In genomic region chr3:197626404-197627159, GRCh38 we compare ENCODE assay signal across 8 cellular contexts.
A peak's percentile ranks its signal among the peaks of the same experiment; 100 is the strongest.
DNase-seq lines count a peak whose midpoint lies in the region; ATAC-seq and TF ChIP-seq lines count a peak whose summit lies in the region.
"Not testable (repeated sequence)": the region's sequence is repeated elsewhere in the genome, so short reads cannot be mapped to it uniquely, and the experiment has no call there.

No MANE protein-coding gene starts in this region.

- in situ Hi-C loops in GM23248 (cut with MboI); IMR-90 (cut with MboI; ENCODE audit: low sequenced_read_pairs): not testable (repeated sequence)

- H3K23ac ChIP-seq in IMR-90 (ENCODE audit: low read depth, low read length) = not testable (repeated sequence)

- not testable (repeated sequence) for H4K8ac ChIP-seq in IMR-90 (ENCODE audit: low read depth in 2 of 2, low read length in 2 of 2)

- H2AK9ac ChIP-seq in IMR-90 (replicated peaks; ENCODE audit: low read depth, low read length, poor library complexity) = not testable (repeated sequence)

- not testable (repeated sequence) for H3K9me3 Mint-ChIP-seq in Caco-2 (ENCODE audit: unreplicated experiment); activated CD4-positive, alpha-beta T cell treated with anti-CD3 and anti-CD28 coated beads, Interleukin-2, amount 10 ng/mL, durations not matched to agents 24 days and 14 days; central memory CD8-positive, alpha-beta T cell; nephron

- H3K27ac Mint-ChIP-seq in Caco-2 (ENCODE audit: unreplicated experiment); central memory CD8-positive, alpha-beta T cell (ENCODE audit: low read depth); nephron: not testable (repeated sequence)
- H3K27ac Mint-ChIP-seq in activated CD4-positive, alpha-beta T cell treated with anti-CD3 and anti-CD28 coated beads, Interleukin-2, amount 10 ng/mL, durations not matched to agents 24 days and 14 days = peak overlapping the region; percentile 67

- peak overlapping the region; percentile 62 for H3K9ac ChIP-seq in GM23248
- peak overlapping the region; percentile 29 for H3K9ac ChIP-seq in IMR-90 (ENCODE audit: low read depth, low read length)

- peak; percentile 53 for ATAC-seq in IMR-90 (ENCODE audit: low read depth)
- peak; percentile 40 for ATAC-seq in central memory CD8-positive, alpha-beta T cell (replicated peaks; ENCODE audit: extremely low read depth, poor library complexity, severe bottlenecking)
- not testable (repeated sequence) for ATAC-seq in thoracic aorta (ENCODE audit: insufficient number of reproducible peaks, low FRiP score, low read depth)

- H3K4me1 ChIP-seq in Caco-2; GM23248 (ENCODE audit: insufficient read depth); IMR-90 (ENCODE audit: control insufficient read depth, insufficient read depth, low read length); right atrium auricular region; thoracic aorta (ENCODE audit: control insufficient read depth in 1 of 2, low read depth in 2 of 2): not testable (repeated sequence)

- H2BK120ac ChIP-seq in IMR-90 (ENCODE audit: low read depth, low read length) = not testable (repeated sequence)

- H3K4me3 ChIP-seq in Caco-2 (ENCODE audit: low read depth, low read length) (peak overlapping the region; percentile 46), GM23248 (peak overlapping the region; percentile 74), IMR-90 (ENCODE audit: insufficient read depth, low read depth, low read length) (peak overlapping the region; percentile 53), right atrium auricular region (peak overlapping the region; percentile 36 to 77), thoracic aorta (peak overlapping the region; percentile 79)

- H3K36me3 Mint-ChIP-seq in Caco-2 (ENCODE audit: insufficient read depth, unreplicated experiment) = peaks cover 12% of the 10 kb centered on the region
- H3K36me3 Mint-ChIP-seq in activated CD4-positive, alpha-beta T cell treated with anti-CD3 and anti-CD28 coated beads, Interleukin-2, amount 10 ng/mL, durations not matched to agents 24 days and 14 days (ENCODE audit: low read depth); central memory CD8-positive, alpha-beta T cell (ENCODE audit: insufficient read depth); nephron (ENCODE audit: low read depth): not testable (repeated sequence)

- H3K4me2 ChIP-seq in GM23248 (ENCODE audit: unreplicated experiment) (peak overlapping the region; percentile 73), IMR-90 (ENCODE audit: low read depth, low read length) (peak overlapping the region; percentile 69)

- H2AK5ac ChIP-seq in IMR-90 (ENCODE audit: low read depth, low read length) = not testable (repeated sequence)

- not testable (repeated sequence) for H3K27me3 ChIP-seq in Caco-2 (replicated peaks; ENCODE audit: control insufficient read depth, insufficient read depth, low read length); GM23248 (replicated peaks; ENCODE audit: insufficient read depth); IMR-90 (ENCODE audit: control insufficient read depth, insufficient read depth, low read length); right atrium auricular region; thoracic aorta (replicated peaks; ENCODE audit: insufficient read depth)

- peaks cover 27% of the 10 kb centered on the region for H3K79me2 ChIP-seq in GM23248 (ENCODE audit: insufficient read depth)

- intact Hi-C loops in Caco-2 (cut with micrococcal nuclease; ENCODE audit: unreplicated experiment); IMR-90 (cut with micrococcal nuclease); activated CD4-positive, alpha-beta T cell treated with anti-CD3 and anti-CD28 coated beads, Interleukin-2, amount 10 ng/mL, durations not matched to agents 24 days and 14 days (cut with micrococcal nuclease): not testable (repeated sequence)

- not testable (repeated sequence) for H2BK5ac ChIP-seq in IMR-90 (ENCODE audit: low read depth, low read length, poor library complexity, severe bottlenecking)

- POLR2A ChIA-PET in Caco-2 (lab: Charles Lee); IMR-90 (lab: Charles Lee; ENCODE audit: unreplicated experiment): not testable (repeated sequence)

- not testable (repeated sequence) for TF ChIP-seq RAD21 in IMR-90 (IDR thresholded peaks at IDR 0.05; ENCODE audit: low read length)

- BruUV-seq in Caco-2 (replicated peaks; lab: Mats Ljungman, UMichigan); IMR-90 (replicated peaks; lab: Mats Ljungman, UMichigan): not testable (repeated sequence)

- CTCF ChIA-PET in Caco-2 (lab: Charles Lee); IMR-90 (lab: Yijun Ruan, JAX): not testable (repeated sequence)

- not testable (repeated sequence) for H3K9me2 ChIP-seq in GM23248 (ENCODE audit: insufficient read depth)

- H2BK20ac ChIP-seq in IMR-90 (ENCODE audit: low read depth, low read length) = not testable (repeated sequence)

- H3K4me1 Mint-ChIP-seq in Caco-2 (ENCODE audit: low read depth, unreplicated experiment); activated CD4-positive, alpha-beta T cell treated with anti-CD3 and anti-CD28 coated beads, Interleukin-2, amount 10 ng/mL, durations not matched to agents 24 days and 14 days; central memory CD8-positive, alpha-beta T cell: not testable (repeated sequence)
- peaks cover 10% of the 10 kb centered on the region for H3K4me1 Mint-ChIP-seq in nephron

- dilution Hi-C loops in IMR-90 (cut with HindIII; ENCODE audit: low sequenced_read_pairs, unreplicated experiment) = not testable (repeated sequence)

- not testable (repeated sequence) for H3K56ac ChIP-seq in IMR-90 (ENCODE audit: extremely low read depth, insufficient read depth, low read length)

- not testable (repeated sequence) for H3K18ac ChIP-seq in IMR-90 (ENCODE audit: low read depth, low read length)

- not testable (repeated sequence) for H4K20me1 ChIP-seq in GM23248 (ENCODE audit: insufficient read depth); IMR-90 (ENCODE audit: insufficient read depth, low read length)

- H3F3A ChIP-seq in GM23248 (ENCODE audit: insufficient read depth) = not testable (repeated sequence)

- H3K4me3 Mint-ChIP-seq in Caco-2 (ENCODE audit: unreplicated experiment) = peak overlapping the region; percentile 70
- H3K4me3 Mint-ChIP-seq in activated CD4-positive, alpha-beta T cell treated with anti-CD3 and anti-CD28 coated beads, Interleukin-2, amount 10 ng/mL, durations not matched to agents 24 days and 14 days = peak overlapping the region; percentile 83
- peak overlapping the region; percentile 38 for H3K4me3 Mint-ChIP-seq in central memory CD8-positive, alpha-beta T cell
- H3K4me3 Mint-ChIP-seq in nephron = peak overlapping the region; percentile 75 to 83 (median 79)

- not testable (repeated sequence) for H3K4ac ChIP-seq in IMR-90 (ENCODE audit: low read depth, low read length)

- not testable (repeated sequence) for DNase-seq in Caco-2; GM23248; IMR-90; activated CD4-positive, alpha-beta T cell treated with anti-CD3 and anti-CD28 coated beads, Interleukin-2, amount 10 ng/mL, durations not matched to agents 24 days and 14 days; central memory CD8-positive, alpha-beta T cell (ENCODE audit: low spot score in 2 of 2); right atrium auricular region (ENCODE audit: low spot score); thoracic aorta (ENCODE audit: low spot score)

- not testable (repeated sequence) for H4K91ac ChIP-seq in IMR-90 (ENCODE audit: insufficient read depth, low read depth, low read length)

- not testable (repeated sequence) for H3K27me3 Mint-ChIP-seq in Caco-2 (ENCODE audit: insufficient read depth, unreplicated experiment); activated CD4-positive, alpha-beta T cell treated with anti-CD3 and anti-CD28 coated beads, Interleukin-2, amount 10 ng/mL, durations not matched to agents 24 days and 14 days; central memory CD8-positive, alpha-beta T cell; nephron (ENCODE audit: low read depth)

- not testable (repeated sequence) for H3K79me1 ChIP-seq in IMR-90 (ENCODE audit: low read depth in 1 of 2, low read length in 2 of 2)

- 0 out of 2 replicates have a peak overlapping the region, but pooled peaks have one; percentile 15 for H3K27ac ChIP-seq in GM23248
- not testable (repeated sequence) for H3K27ac ChIP-seq in IMR-90 (ENCODE audit: insufficient read depth, low read length); thoracic aorta
- peak overlapping the region in 1 of 2 donors; percentile 87 for H3K27ac ChIP-seq in right atrium auricular region

- WGBS in GM23248 (ENCODE audit: low coverage in 1 of 2, low lambda C conversion rate in 2 of 2, missing lambda C conversion rate in 2 of 2), 2 experiments = 10 to 16% methylated on average over 9 to 13 of the region's 18 CpGs
- no CpG with 5 or more reads among the region's 18 CpGs for WGBS in IMR-90 (ENCODE audit: extremely low coverage in 2 of 2, insufficient read length in 1 of 2), 2 experiments

- H2BK15ac ChIP-seq in IMR-90 (ENCODE audit: low read depth, low read length) = not testable (repeated sequence)

- H3K9me3 ChIP-seq in Caco-2; GM23248 (ENCODE audit: low read depth); IMR-90 (ENCODE audit: control insufficient read depth, insufficient read depth, low read length); right atrium auricular region; thoracic aorta: not testable (repeated sequence)

- not testable (repeated sequence) for H3K14ac ChIP-seq in IMR-90 (replicated peaks; ENCODE audit: low read depth, low read length)

- H4K5ac ChIP-seq in IMR-90 (ENCODE audit: low read depth, low read length) = not testable (repeated sequence)

- H3K9me1 ChIP-seq in IMR-90 (ENCODE audit: insufficient read depth, low read length) = not testable (repeated sequence)

- TF ChIP-seq CTCF in Caco-2 (IDR thresholded peaks at IDR 0.05; ENCODE audit: insufficient read depth in 1 of 2, low read depth in 1 of 2, low read length in 1 of 2, severe bottlenecking in 1 of 2, unreplicated experiment in 1 of 2); IMR-90 (conservative IDR thresholded peaks at IDR 0.05; ENCODE audit: low read depth, low read length); right atrium auricular region (IDR thresholded peaks at IDR 0.05); nephron (IDR thresholded peaks at IDR 0.05; ENCODE audit: unreplicated experiment in 3 of 3); thoracic aorta (IDR thresholded peaks at IDR 0.05): not testable (repeated sequence)

- H2AFZ ChIP-seq in GM23248 = 0 out of 2 replicates have a peak overlapping the region, but pooled peaks have one; percentile 30
- H2AFZ ChIP-seq in IMR-90 (replicated peaks; ENCODE audit: low read length, poor library complexity) = not testable (repeated sequence)

- not testable (repeated sequence) for TF ChIP-seq POLR2A in IMR-90 (IDR thresholded peaks at IDR 0.05; ENCODE audit: low read depth, low read length)

- not testable (repeated sequence) for H3K36me3 ChIP-seq in Caco-2 (ENCODE audit: control insufficient read depth, insufficient read depth, low read length); GM23248 (ENCODE audit: low read depth); IMR-90 (ENCODE audit: control insufficient read depth, insufficient read depth, low read length); right atrium auricular region; thoracic aorta
